Comparison of ENCODE assay signal across 8 cellular contexts in the genomic region with DNA sequence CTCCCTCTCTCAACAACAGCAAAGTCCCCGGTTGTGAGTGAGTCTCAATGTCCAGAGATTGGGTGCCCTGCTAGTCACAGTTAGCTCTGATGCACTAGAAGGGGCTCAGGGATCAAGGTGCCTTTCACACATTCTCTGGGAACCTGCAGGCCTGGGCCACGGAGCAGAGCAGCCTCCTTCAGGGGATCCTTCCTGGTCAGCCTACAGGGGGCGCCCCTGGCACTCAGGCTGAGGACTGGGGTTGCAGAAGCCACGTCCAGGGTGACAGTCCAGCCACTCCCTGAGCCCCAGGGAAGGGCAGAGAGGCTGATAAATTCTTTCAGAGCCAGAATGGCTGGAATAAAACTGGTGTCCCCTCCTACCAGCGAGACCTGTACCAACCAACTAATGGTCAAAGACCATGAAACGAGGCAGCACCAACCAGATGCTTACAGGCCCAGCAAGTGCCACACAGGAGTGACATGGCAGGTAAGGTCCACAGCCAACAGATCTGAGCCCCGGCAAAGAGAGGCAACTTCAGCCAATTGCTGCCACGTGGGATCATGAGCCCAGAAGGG. TPM values are rescaled to one million over a fixed set of nuclear protein-coding genes. Genes with fewer than 3 reads are reported as not detected.
DNase-seq lines count a peak whose midpoint lies in the region; ATAC-seq and TF ChIP-seq lines count a peak whose summit lies in the region.

No MANE protein-coding gene starts in this region.

- no peak for TF ChIP-seq POLR2A in erythroblast (IDR thresholded peaks at IDR 0.05; ENCODE audit: low read length)
- TF ChIP-seq POLR2A in thyroid gland (IDR thresholded peaks at IDR 0.05) = no peak

- H3K4me1 ChIP-seq in thyroid gland = no peaks in the 10 kb centered on the region

- H3K9me3 ChIP-seq in thyroid gland = no peaks in the 10 kb centered on the region

- H3K4me3 Mint-ChIP-seq in activated CD8-positive, alpha-beta T cell treated with anti-CD3 and anti-CD28 coated beads for 36 hours = no peak overlapping the region
- H3K4me3 Mint-ChIP-seq in naive thymus-derived CD8-positive, alpha-beta T cell = no peak overlapping the region

- H3K36me3 ChIP-seq in thyroid gland = peaks cover 0 to 8% of the 10 kb centered on the region in 2 donors

- no peaks in the 10 kb centered on the region for H3K36me3 Mint-ChIP-seq in activated CD8-positive, alpha-beta T cell treated with anti-CD3 and anti-CD28 coated beads for 36 hours (ENCODE audit: low read depth)
- peaks cover 0 to 21% (median 0%) of the 10 kb centered on the region in 3 donors for H3K36me3 Mint-ChIP-seq in naive thymus-derived CD8-positive, alpha-beta T cell

- H3K27me3 ChIP-seq in thyroid gland = no peaks in the 10 kb centered on the region

- ATAC-seq in activated CD8-positive, alpha-beta T cell treated with anti-CD3 and anti-CD28 coated beads for 36 hours = peak; percentile 93
- ATAC-seq in naive thymus-derived CD8-positive, alpha-beta T cell = peak; percentile 57 to 80
- no peak for ATAC-seq in HG03442 (IDR thresholded peaks at IDR 0.05; ENCODE audit: unreplicated experiment)

- DNase-seq in NCI-H460 (ENCODE audit: extremely low read depth, low read depth) = peak; percentile 52
- DNase-seq in activated CD8-positive, alpha-beta T cell treated with anti-CD3 and anti-CD28 coated beads for 36 hours = peak; percentile 73
- DNase-seq in erythroblast (lab: John Stamatoyannopoulos, UW) = peak; percentile 85 to 91
- peak; percentile 12 to 76 (median 52) for DNase-seq in naive thymus-derived CD8-positive, alpha-beta T cell
- DNase-seq in thyroid gland = peak; percentile 55 to 65

- H3K27me3 Mint-ChIP-seq in activated CD8-positive, alpha-beta T cell treated with anti-CD3 and anti-CD28 coated beads for 36 hours = no peaks in the 10 kb centered on the region
- H3K27me3 Mint-ChIP-seq in naive thymus-derived CD8-positive, alpha-beta T cell = no peaks in the 10 kb centered on the region

- H3K9me3 Mint-ChIP-seq in activated CD8-positive, alpha-beta T cell treated with anti-CD3 and anti-CD28 coated beads for 36 hours = no peaks in the 10 kb centered on the region
- no peaks in the 10 kb centered on the region for H3K9me3 Mint-ChIP-seq in naive thymus-derived CD8-positive, alpha-beta T cell

- CTCF ChIA-PET in activated CD8-positive, alpha-beta T cell treated with anti-CD3 and anti-CD28 coated beads for 36 hours (lab: Charles Lee) = interaction anchor here (0.6 to 2.2 kb wide), 13 partner anchors 8 to 127 kb away, joined by 3 to 12 read pairs (median 5); partner anchors contain the start of gene FCSK

- TF ChIP-seq CTCF in 22Rv1 (IDR thresholded peaks at IDR 0.05) (peak; percentile 84), GM12875 (IDR thresholded peaks at IDR 0.05; ENCODE audit: borderline replicate concordance, insufficient read depth, low read depth, low read length) (peak; percentile 87), thyroid gland (IDR thresholded peaks at IDR 0.05) (peak in 5 of 6 experiments; percentile 44 to 63 (median 55))
- peak; percentile 85 for TF ChIP-seq CTCF in activated CD8-positive, alpha-beta T cell treated with anti-CD3 and anti-CD28 coated beads for 36 hours (IDR thresholded peaks at IDR 0.05)

- H3K4me3 ChIP-seq in GM12875 (ENCODE audit: low read depth, low read length) = no peak overlapping the region
- no peak overlapping the region for H3K4me3 ChIP-seq in thyroid gland (replicated peaks in 1 of 3)

- WGBS in thyroid gland, 2 donors = 61 to 74% methylated on average over 5 to 7 of the region's 8 CpGs

- H3K27ac Mint-ChIP-seq in activated CD8-positive, alpha-beta T cell treated with anti-CD3 and anti-CD28 coated beads for 36 hours = no peak overlapping the region
- H3K27ac Mint-ChIP-seq in naive thymus-derived CD8-positive, alpha-beta T cell = no peak overlapping the region

- peaks cover 4% of the 10 kb centered on the region for H3K4me1 Mint-ChIP-seq in activated CD8-positive, alpha-beta T cell treated with anti-CD3 and anti-CD28 coated beads for 36 hours (ENCODE audit: low read depth)
- H3K4me1 Mint-ChIP-seq in naive thymus-derived CD8-positive, alpha-beta T cell = peaks cover 3 to 9% (median 6%) of the 10 kb centered on the region in 4 donors

- POLR2A ChIA-PET in activated CD8-positive, alpha-beta T cell treated with anti-CD3 and anti-CD28 coated beads for 36 hours (lab: Charles Lee) = interaction anchor here (5.2 kb wide), 1 partner anchor 15 kb away, joined by 34 read pairs; no protein-coding TSS in a partner anchor
- POLR2A ChIA-PET in naive thymus-derived CD8-positive, alpha-beta T cell (lab: Charles Lee) = interaction anchor here (0.7 kb wide), 1 partner anchor 51 kb away, joined by 3 read pairs; no protein-coding TSS in a partner anchor

- intact Hi-C loops in activated CD8-positive, alpha-beta T cell treated with anti-CD3 and anti-CD28 coated beads for 36 hours (cut with micrococcal nuclease) = no loop called here
- intact Hi-C loops in thyroid gland (cut with DNase I) = loop anchor here (10.0 kb wide), 1 partner anchor 259 kb away; no protein-coding TSS in a partner anchor

- H3K27ac ChIP-seq in 22Rv1 = no peak overlapping the region
- H3K27ac ChIP-seq in thyroid gland = no peak overlapping the region

RNA-seq across cellular contexts. Expression of gene ST3GAL2, which starts 43.5 kb away (rescaled TPM):
- 10.6 and 11.6 TPM in 2 replicates for total RNA-seq in NCI-H460 (2014; rRNA removed; shearing (Covaris generic))
- 13.1 and 14.7 TPM in 2 replicates for polyA plus RNA-seq in NCI-H460 (2014; cell fraction: nucleus; rRNA removed)
- total RNA-seq in activated CD8-positive, alpha-beta T cell treated with anti-CD3 and anti-CD28 coated beads for 36 hours = 10 to 100 TPM; 13.2 to 19.0 TPM
- 10 to 100 TPM; 30.5 to 31.9 TPM for total RNA-seq in naive thymus-derived CD8-positive, alpha-beta T cell
- 10 to 100 TPM; 14.6 to 23.4 (median 16.5) TPM for polyA plus RNA-seq in naive thymus-derived CD8-positive, alpha-beta T cell
- total RNA-seq in thyroid gland = 10 to 100 TPM; 11.2 to 17.4 (median 11.8) TPM

RNA-seq across cellular contexts. Expression of gene DDX19A, which starts 48.7 kb away (rescaled TPM):
- 25.5 and 28.8 TPM in 2 replicates for total RNA-seq in NCI-H460 (2014; rRNA removed; shearing (Covaris generic))
- polyA plus RNA-seq in NCI-H460 (2014; cell fraction: nucleus; rRNA removed) = 27.5 and 40.8 TPM in 2 replicates
- 10 to 100 TPM; 45.5 to 47.2 TPM for total RNA-seq in activated CD8-positive, alpha-beta T cell treated with anti-CD3 and anti-CD28 coated beads for 36 hours
- 10 to 100 TPM; 49.9 to 52.5 TPM for total RNA-seq in naive thymus-derived CD8-positive, alpha-beta T cell
- 10 to 100 TPM; 35.1 to 58.7 (median 42.8) TPM for polyA plus RNA-seq in naive thymus-derived CD8-positive, alpha-beta T cell
- total RNA-seq in thyroid gland = 100 to 1,000 TPM in 1 of 4 donors, 10 to 100 TPM in 3; 52.5 to 100 (median 66.1) TPM

RNA-seq across cellular contexts. Expression of gene FCSK, which starts 59.0 kb away (rescaled TPM):
- total RNA-seq in NCI-H460 (2014; rRNA removed; shearing (Covaris generic)) = 6.0 and 9.2 TPM in 2 replicates
- polyA plus RNA-seq in NCI-H460 (2014; cell fraction: nucleus; rRNA removed) = 46.9 and 60.8 TPM in 2 replicates
- total RNA-seq in activated CD8-positive, alpha-beta T cell treated with anti-CD3 and anti-CD28 coated beads for 36 hours = 10 to 100 TPM; 11.0 to 11.1 TPM
- 10 to 100 TPM; 35.2 to 39.7 TPM for total RNA-seq in naive thymus-derived CD8-positive, alpha-beta T cell
- polyA plus RNA-seq in naive thymus-derived CD8-positive, alpha-beta T cell = 1 to 10 TPM; 4.5 to 9.6 (median 9.3) TPM
- total RNA-seq in thyroid gland = 10 to 100 TPM; 20.3 to 40.2 (median 24.5) TPM
